ENCODE assay signal across 8 cellular contexts in genomic region chr1:205680073-205680851, GRCh38. TPM values are rescaled to one million over a fixed set of nuclear protein-coding genes. Genes with fewer than 3 reads are reported as not detected.
DNase-seq lines count a peak whose midpoint lies in the region; ATAC-seq and TF ChIP-seq lines count a peak whose summit lies in the region.

TSS of gene SLC45A3 (minus strand) at chr1:205680509. CDS start at chr1:205664656, 15,853 bp downstream.

- DNase-seq in EL (peak; percentile 33), HuH-7 (ENCODE audit: low spot score) (peak; percentile 68), activated B cell treated with CpG ODN at 0.5 μM for 24 hours (no peak)
- peak; percentile 17 to 50 for DNase-seq in stimulated activated CD8-positive, alpha-beta memory T cell treated with anti-CD3 and anti-CD28 coated beads, Interleukin-7, amount 100 ng/mL, for 4 hours (ENCODE audit: low read depth in 2 of 2)

- ATAC-seq in activated B cell treated with CpG ODN at 0.5 μM for 24 hours (ENCODE audit: low read depth), result peak; percentile 75
- ATAC-seq in HG03565 (IDR thresholded peaks at IDR 0.05; ENCODE audit: unreplicated experiment), result no peak
- ATAC-seq in GM19351 (IDR thresholded peaks at IDR 0.05; ENCODE audit: unreplicated experiment), result no peak

- H3K9me3 ChIP-seq in ectodermal cell (ENCODE audit: control insufficient read depth, low read length), result no peaks in the 10 kb centered on the region
- no peaks in the 10 kb centered on the region for H3K9me3 ChIP-seq in mesodermal cell (ENCODE audit: control insufficient read depth, low read length)

- no peaks in the 10 kb centered on the region for H3K36me3 ChIP-seq in ectodermal cell (ENCODE audit: control insufficient read depth, insufficient read depth, low read length)
- no peaks in the 10 kb centered on the region for H3K36me3 ChIP-seq in mesodermal cell (ENCODE audit: control insufficient read depth, insufficient read depth, low read length)

- H3K4me1 ChIP-seq in ectodermal cell (ENCODE audit: control insufficient read depth, insufficient read depth, low read length), result peaks cover 38% of the 10 kb centered on the region
- H3K4me1 ChIP-seq in mesodermal cell (ENCODE audit: control insufficient read depth, insufficient read depth, low read length, poor library complexity, severe bottlenecking), result peaks cover 18% of the 10 kb centered on the region

- H3K27ac ChIP-seq in ectodermal cell (ENCODE audit: insufficient read depth, low read depth, low read length, poor library complexity, severe bottlenecking), result no peak within 1 kb of the TSS
- H3K27ac ChIP-seq in mesodermal cell (ENCODE audit: low read depth, low read length, severe bottlenecking), result peak within 1 kb of the TSS; percentile 71

- H3K36me3 Mint-ChIP-seq in activated B cell treated with CpG ODN at 0.5 μM for 24 hours (ENCODE audit: low read depth), result no peaks in the 10 kb centered on the region

- H3K27ac Mint-ChIP-seq in activated B cell treated with CpG ODN at 0.5 μM for 24 hours, result peak within 1 kb of the TSS; percentile 46

- intact Hi-C loops in activated B cell treated with CpG ODN at 0.5 μM for 24 hours (cut with micrococcal nuclease), result no loop called here

- no peak for TF ChIP-seq CTCF in activated B cell treated with CpG ODN at 0.5 μM for 24 hours (IDR thresholded peaks at IDR 0.05)

- H3K27me3 ChIP-seq in ectodermal cell (ENCODE audit: control insufficient read depth, insufficient read depth, low read length, poor library complexity, severe bottlenecking), result no peaks in the 10 kb centered on the region

- 1% methylated on average over 82 to 84 of the region's 86 CpGs for WGBS in ectodermal cell, 2 experiments
- 1 to 2% methylated on average over 44 to 52 of the region's 86 CpGs for WGBS in mesodermal cell (ENCODE audit: insufficient coverage in 2 of 2), 2 experiments

- H3K9me3 Mint-ChIP-seq in activated B cell treated with CpG ODN at 0.5 μM for 24 hours, result no peaks in the 10 kb centered on the region

- CTCF ChIA-PET in activated B cell treated with CpG ODN at 0.5 μM for 24 hours (lab: Charles Lee), result interaction anchor here (0.8 to 3.0 kb wide), 5 partner anchors 11 to 297 kb away, joined by 3 to 23 read pairs (median 9); no protein-coding TSS in a partner anchor

- H3K4me3 ChIP-seq in ectodermal cell (ENCODE audit: insufficient read depth, low read depth, low read length), result peak within 1 kb of the TSS; percentile 68
- H3K4me3 ChIP-seq in mesodermal cell (ENCODE audit: extremely low read depth, insufficient read depth, low read length, poor library complexity, severe bottlenecking), result peak within 1 kb of the TSS; percentile 70

- H3K27me3 Mint-ChIP-seq in activated B cell treated with CpG ODN at 0.5 μM for 24 hours, result peaks cover 2% of the 10 kb centered on the region

- POLR2A ChIA-PET in activated B cell treated with CpG ODN at 0.5 μM for 24 hours (lab: Charles Lee), result interaction anchor here (0.5 to 2.8 kb wide), 11 partner anchors 10 to 395 kb away, joined by 3 to 29 read pairs (median 4); partner anchors contain the start of gene NUCKS1

- peak within 1 kb of the TSS; percentile 85 for H3K4me3 Mint-ChIP-seq in activated B cell treated with CpG ODN at 0.5 μM for 24 hours

- H3K4me1 Mint-ChIP-seq in activated B cell treated with CpG ODN at 0.5 μM for 24 hours, result peaks cover 26% of the 10 kb centered on the region

RNA-seq across cellular contexts. Expression of gene SLC45A3, which starts in this region (rescaled TPM):
- total RNA-seq in activated B cell treated with CpG ODN at 0.5 μM for 24 hours, result 6.9 and 7.4 TPM in 2 replicates
- 12.3 TPM for polyA plus RNA-seq in ectodermal cell (2013, experiment 1 of 4)
- polyA plus RNA-seq in ectodermal cell (2013, experiment 2 of 4), result 17.0 TPM
- 15.1 TPM for polyA plus RNA-seq in ectodermal cell (2013, experiment 3 of 4)
- polyA plus RNA-seq in ectodermal cell (2013, experiment 4 of 4), result 15.6 TPM
- polyA plus RNA-seq in mesodermal cell (2013, experiment 1 of 2), result 6.6 TPM
- 7.6 TPM for polyA plus RNA-seq in mesodermal cell (2013, experiment 2 of 2)
